29 cellular contexts compared by ENCODE assay signal in genomic region chr21:34184232-34184631, GRCh38.
"Had no signal": no experiment of that assay in that cellular context is flagged by ENCODE, and none has a peak within 500 bp of the region (broad histone marks: within the 10 kb centered on the region; RNA-seq: fewer than 3 reads in every experiment).

No MANE protein-coding gene starts in this region.

- H3K4me1 Mint-ChIP-seq: stimulated activated effector memory CD8-positive, alpha-beta T cell treated with anti-CD3 and anti-CD28 coated beads, Interleukin-12 subunit alpha, Interleukin-12 subunit beta, amount 100 ng/mL, for 72 hours had no signal

- DNase-seq: colonic mucosa; effector CD8-positive, alpha-beta T cell; endodermal cell; foreskin fibroblast; gastrocnemius medialis; heart left ventricle; kidney; left cardiac atrium; left lung; mesenchymal stem cell; mucosa of descending colon; naive B cell; stimulated activated CD4-positive, alpha-beta T cell treated with anti-CD3 and anti-CD28 coated beads, Interleukin-2, amount 100 ng/mL, for 24 hours; stimulated activated CD4-positive, alpha-beta T cell treated with anti-CD3 and anti-CD28 coated beads, Interleukin-4, amount 100 ng/mL, for 24 hours; stimulated activated naive CD4-positive, alpha-beta T cell treated with Interleukin-2 at 50 U/mL for 16 hours; stomach; upper lobe of left lung had no signal

- H3K4me3 Mint-ChIP-seq: dendritic cell treated with granulocyte-macrophage colony-stimulating factor and Interleukin-4, amounts not matched to agents 40 ng/mL and 50 ng/mL, for 4 days; endodermal cell; mesothelial cell of epicardium; naive B cell; natural killer cell treated with Interleukin-12 subunit alpha and Interleukin-12 subunit beta and Interleukin-15 and Interleukin-18, amount 100 ng/mL, for 72 hours; neural progenitor cell; stimulated activated effector memory CD8-positive, alpha-beta T cell treated with anti-CD3 and anti-CD28 coated beads, Interleukin-12 subunit alpha, Interleukin-12 subunit beta, amount 100 ng/mL, for 72 hours had no signal

- H3K36me3 Mint-ChIP-seq: natural killer cell treated with Interleukin-12 subunit alpha and Interleukin-12 subunit beta and Interleukin-15 and Interleukin-18, amount 100 ng/mL, for 72 hours; stimulated activated effector memory CD8-positive, alpha-beta T cell treated with anti-CD3 and anti-CD28 coated beads, Interleukin-12 subunit alpha, Interleukin-12 subunit beta, amount 100 ng/mL, for 72 hours had no signal

- H3K27ac ChIP-seq: colonic mucosa, epithelial cell of prostate, heart left ventricle, hepatocyte, left lung, parathyroid adenoma, right atrium auricular region had no signal

- H3K27me3 ChIP-seq: colonic mucosa, gastrocnemius medialis, heart left ventricle, hepatocyte, left lung, neural progenitor cell, right atrium auricular region, stomach, tibial nerve, upper lobe of left lung had no signal

- H3K4me3 ChIP-seq: colonic mucosa, gastrocnemius medialis, heart left ventricle, hepatocyte, left lung, mucosa of descending colon, neural progenitor cell, right atrium auricular region, stomach, tibial nerve, upper lobe of left lung had no signal

- H3K4me1 ChIP-seq: colonic mucosa, left lung, parathyroid adenoma, right atrium auricular region, upper lobe of left lung had no signal

- ATAC-seq: esophagus mucosa; heart left ventricle; left cardiac atrium; left lung; mucosa of descending colon; natural killer cell treated with Interleukin-12 subunit alpha and Interleukin-12 subunit beta and Interleukin-15 and Interleukin-18, amount 100 ng/mL, for 72 hours; stimulated activated effector memory CD8-positive, alpha-beta T cell treated with anti-CD3 and anti-CD28 coated beads, Interleukin-12 subunit alpha, Interleukin-12 subunit beta, amount 100 ng/mL, for 72 hours had no signal

- H3K27ac Mint-ChIP-seq: dendritic cell treated with granulocyte-macrophage colony-stimulating factor and Interleukin-4, amounts not matched to agents 40 ng/mL and 50 ng/mL, for 4 days; endodermal cell; mesothelial cell of epicardium; naive B cell; natural killer cell treated with Interleukin-12 subunit alpha and Interleukin-12 subunit beta and Interleukin-15 and Interleukin-18, amount 100 ng/mL, for 72 hours; progenitor cell of endocrine pancreas; stimulated activated effector memory CD8-positive, alpha-beta T cell treated with anti-CD3 and anti-CD28 coated beads, Interleukin-12 subunit alpha, Interleukin-12 subunit beta, amount 100 ng/mL, for 72 hours had no signal

- H3K9me3 Mint-ChIP-seq: endodermal cell; natural killer cell treated with Interleukin-12 subunit alpha and Interleukin-12 subunit beta and Interleukin-15 and Interleukin-18, amount 100 ng/mL, for 72 hours; stimulated activated effector memory CD8-positive, alpha-beta T cell treated with anti-CD3 and anti-CD28 coated beads, Interleukin-12 subunit alpha, Interleukin-12 subunit beta, amount 100 ng/mL, for 72 hours had no signal

- H3K36me3 ChIP-seq: colonic mucosa, gastrocnemius medialis, heart left ventricle, left lung, neural progenitor cell, right atrium auricular region, stomach, upper lobe of left lung had no signal

- H3K27me3 Mint-ChIP-seq: dendritic cell treated with granulocyte-macrophage colony-stimulating factor and Interleukin-4, amounts not matched to agents 40 ng/mL and 50 ng/mL, for 4 days; naive B cell; natural killer cell treated with Interleukin-12 subunit alpha and Interleukin-12 subunit beta and Interleukin-15 and Interleukin-18, amount 100 ng/mL, for 72 hours; progenitor cell of endocrine pancreas had no signal

- H3K9me3 ChIP-seq: colonic mucosa, gastrocnemius medialis, heart left ventricle, mucosa of descending colon, right atrium auricular region, stomach, tibial nerve, upper lobe of left lung had no signal
